8 cellular contexts compared by ENCODE assay signal in the genomic region with DNA sequence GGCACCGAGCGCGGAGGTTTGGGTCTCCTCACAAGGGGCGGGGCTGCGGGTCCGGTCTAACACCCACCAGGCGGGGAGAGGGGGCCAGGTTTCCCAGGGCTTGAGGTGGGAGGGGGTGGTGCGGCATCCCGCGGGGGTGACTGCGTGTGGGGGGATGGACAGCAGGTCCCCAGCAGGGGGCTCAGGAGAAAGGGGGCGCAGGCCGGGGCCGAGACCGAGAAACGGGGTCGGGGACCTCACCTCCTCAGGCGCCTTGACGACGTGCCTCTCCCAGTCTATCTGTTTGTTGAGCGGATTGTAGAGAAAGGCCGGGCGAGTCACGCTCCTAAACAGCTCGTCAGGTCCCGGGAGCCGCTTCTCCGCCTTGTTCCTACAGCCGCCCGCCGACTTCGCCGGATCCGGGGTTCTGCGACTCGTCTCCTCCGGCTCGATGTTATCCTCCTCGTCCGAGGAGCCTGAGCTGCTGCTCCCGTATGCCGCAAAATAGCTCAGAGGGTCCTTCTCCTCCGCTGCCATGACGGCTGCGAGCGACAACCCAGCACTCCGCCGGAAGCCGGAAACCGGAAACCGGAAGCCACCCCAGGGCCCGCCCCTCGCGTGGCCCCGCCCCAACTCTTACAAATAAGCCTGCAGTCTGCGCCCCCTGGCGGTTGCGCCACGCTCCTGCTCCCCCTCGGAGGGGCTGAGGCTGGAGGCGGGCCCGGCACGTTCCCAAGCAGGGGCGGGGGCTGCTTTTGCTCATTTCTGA. TPM values are rescaled to one million over a fixed set of nuclear protein-coding genes. Genes with fewer than 3 reads are reported as not detected.
DNase-seq lines count a peak whose midpoint lies in the region; ATAC-seq and TF ChIP-seq lines count a peak whose summit lies in the region.

TSS of gene C1orf52 (minus strand) at position 545 of the 748 bp plus-strand sequence. CDS start at position 516, 29 bp downstream.

- POLR2A ChIA-PET in SK-N-SH (lab: Yijun Ruan, JAX) = interaction anchor here (0.9 to 2.0 kb wide), 5 partner anchors 12 to 314 kb away, joined by 3 to 20 read pairs (median 4); partner anchors contain the start of gene BCL10

- peak within 1 kb of the TSS; percentile 74 for H2AFZ ChIP-seq in SK-N-SH (ENCODE audit: low read depth)

- H3K9me2 ChIP-seq in SK-N-SH = no peaks in the 10 kb centered on the region

- WGBS in SK-N-SH (ENCODE audit: low lambda C conversion rate) = under 1% methylated on average over 23 of the region's 64 CpGs

- H3K9me3 ChIP-seq in SK-N-SH = no peaks in the 10 kb centered on the region

- peak within 1 kb of the TSS; percentile 58 to 61; a peak in 2 of 4 replicates for H3K27ac ChIP-seq in SK-N-SH (ENCODE audit: low read depth in 2 of 2, low read length in 1 of 2)
- peak within 1 kb of the TSS; percentile 51 for H3K27ac ChIP-seq in temporal lobe (ENCODE audit: low read depth, low read length)

- peak; percentile 98 for ATAC-seq in HG02588 (IDR thresholded peaks at IDR 0.05; ENCODE audit: unreplicated experiment)

- H3K9me3 Mint-ChIP-seq in activated naive CD4-positive, alpha-beta T cell treated with anti-CD3 and anti-CD28 coated beads, Interleukin-2, amount 50 U/mL, for 24 hours = no peaks in the 10 kb centered on the region

- H3K79me2 ChIP-seq in SK-N-SH (ENCODE audit: insufficient read depth) = peaks cover 49% of the 10 kb centered on the region

- peaks cover 16% of the 10 kb centered on the region for H3K36me3 Mint-ChIP-seq in activated naive CD4-positive, alpha-beta T cell treated with anti-CD3 and anti-CD28 coated beads, Interleukin-2, amount 50 U/mL, for 24 hours

- peaks cover 23% of the 10 kb centered on the region for H4K20me1 ChIP-seq in SK-N-SH (ENCODE audit: insufficient read depth)

- peak within 1 kb of the TSS; percentile 75 to 99 for H3K4me3 ChIP-seq in SK-N-SH (ENCODE audit: low read depth in 2 of 2, low read length in 1 of 2)

- H3K4me2 ChIP-seq in SK-N-SH = peak within 1 kb of the TSS; percentile 96

- peaks cover 46% of the 10 kb centered on the region for H3K4me1 Mint-ChIP-seq in activated naive CD4-positive, alpha-beta T cell treated with anti-CD3 and anti-CD28 coated beads, Interleukin-2, amount 50 U/mL, for 24 hours

- peaks cover 35 to 40% of the 10 kb centered on the region in 2 experiments for H3K36me3 ChIP-seq in SK-N-SH (replicated peaks in 1 of 2; ENCODE audit: control insufficient read depth in 1 of 2, insufficient read depth in 2 of 2, low read length in 1 of 2)

- DNase-seq in GM10266 (ENCODE audit: extremely low spot score) (peak; percentile 89), NCI-H1048 (lab: John Stamatoyannopoulos, UW) (peak; percentile 80), SK-N-SH (peak; percentile 95), globus pallidus (ENCODE audit: low spot score) (peak; percentile 91), occipital lobe (lab: John Stamatoyannopoulos, UW) (peak; percentile 85)

- peak within 1 kb of the TSS; percentile 80 for H3K9ac ChIP-seq in SK-N-SH

- H3K27ac Mint-ChIP-seq in activated naive CD4-positive, alpha-beta T cell treated with anti-CD3 and anti-CD28 coated beads, Interleukin-2, amount 50 U/mL, for 24 hours = peak within 1 kb of the TSS; percentile 94

- peaks cover 29% of the 10 kb centered on the region for H3F3A ChIP-seq in SK-N-SH (replicated peaks; ENCODE audit: insufficient read depth)

- TF ChIP-seq EP300 in SK-N-SH (IDR thresholded peaks at IDR 0.05; ENCODE audit: borderline replicate concordance in 1 of 2, low read depth in 1 of 2, low read length in 1 of 2) = no peak

- H3K4me1 ChIP-seq in SK-N-SH (ENCODE audit: control insufficient read depth in 1 of 2, insufficient read depth in 2 of 2, low read depth in 1 of 2, low read length in 1 of 2) = peaks cover 4 to 12% of the 10 kb centered on the region in 2 experiments; a peak in 3 of 4 replicates

- no peaks in the 10 kb centered on the region for H3K27me3 Mint-ChIP-seq in activated naive CD4-positive, alpha-beta T cell treated with anti-CD3 and anti-CD28 coated beads, Interleukin-2, amount 50 U/mL, for 24 hours

- peak; percentile 58 for TF ChIP-seq RAD21 in SK-N-SH (IDR thresholded peaks at IDR 0.05; ENCODE audit: low read length)

- no peaks in the 10 kb centered on the region for H3K27me3 ChIP-seq in SK-N-SH (ENCODE audit: insufficient read depth)

- peak within 1 kb of the TSS; percentile 97 for H3K4me3 Mint-ChIP-seq in activated naive CD4-positive, alpha-beta T cell treated with anti-CD3 and anti-CD28 coated beads, Interleukin-2, amount 50 U/mL, for 24 hours

- peak; percentile 95 for TF ChIP-seq CTCF in GM10266 (IDR thresholded peaks at IDR 0.05; ENCODE audit: control insufficient read depth, insufficient read depth, low read depth, missing control alignments)
- peak; percentile 95 for TF ChIP-seq CTCF in SK-N-SH (IDR thresholded peaks at IDR 0.05)

- CTCF ChIA-PET in SK-N-SH (lab: Yijun Ruan, JAX) = interaction anchor here (0.6 to 12.1 kb wide), 37 partner anchors 9 to 728 kb away, joined by 3 to 193 read pairs (median 3); partner anchors contain the start of genes BCL10 and SYDE2

TF ChIP-seq in SK-N-SH, 30 proteins besides CTCF, POLR2A, EP300 and RAD21 (continues in another document):
- no peak for TF ChIP-seq TEAD4 (IDR thresholded peaks at IDR 0.05; ENCODE audit: borderline replicate concordance, insufficient read depth)
- no peak for TF ChIP-seq NRF1 (IDR thresholded peaks at IDR 0.05; ENCODE audit: low read depth, low read length)
- peak; percentile 86 for TF ChIP-seq MXI1 (IDR thresholded peaks at IDR 0.05; ENCODE audit: low read depth, low read length)
- TF ChIP-seq SMC3 (IDR thresholded peaks at IDR 0.05; ENCODE audit: low read depth, low read length) = peak; percentile 71
- no peak for TF ChIP-seq RCOR1 (IDR thresholded peaks at IDR 0.05; ENCODE audit: low read length)
- TF ChIP-seq FOXJ3 (CRISPR knock-in tag; IDR thresholded peaks at IDR 0.05) = no peak
- peak; percentile 95 for TF ChIP-seq POLR2AphosphoS5 (IDR thresholded peaks at IDR 0.05; ENCODE audit: low read depth, low read length)
- no peak for TF ChIP-seq NFIC (IDR thresholded peaks at IDR 0.05; ENCODE audit: borderline replicate concordance)
- TF ChIP-seq SIN3A (IDR thresholded peaks at IDR 0.05; ENCODE audit: borderline replicate concordance, low read depth, low read length) = peak; percentile 83; the same call in 1 of the 2 replicates
- peak; percentile 91 for TF ChIP-seq ELF1 (IDR thresholded peaks at IDR 0.05)
- TF ChIP-seq, protein P1, sequence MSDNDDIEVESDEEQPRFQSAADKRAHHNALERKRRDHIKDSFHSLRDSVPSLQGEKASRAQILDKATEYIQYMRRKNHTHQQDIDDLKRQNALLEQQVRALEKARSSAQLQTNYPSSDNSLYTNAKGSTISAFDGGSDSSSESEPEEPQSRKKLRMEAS (IDR thresholded peaks at IDR 0.05; ENCODE audit: low read depth) = peak; percentile 64; the same call in 1 of the 2 replicates
- no peak for TF ChIP-seq RFX5 (IDR thresholded peaks at IDR 0.05; ENCODE audit: low read length)
- peak; percentile 81 for TF ChIP-seq TAF1 (IDR thresholded peaks at IDR 0.05; ENCODE audit: borderline replicate concordance, low read depth, low read length)
- TF ChIP-seq ZBTB33 (IDR thresholded peaks at IDR 0.05; ENCODE audit: borderline replicate concordance, low read depth) = no peak
- TF ChIP-seq CHD2 (IDR thresholded peaks at IDR 0.05; ENCODE audit: low read length, partially characterized antibody) = peak; percentile 73
- TF ChIP-seq FOXM1 (IDR thresholded peaks at IDR 0.05; ENCODE audit: low read depth) = no peak
- no peak for TF ChIP-seq MEF2A (IDR thresholded peaks at IDR 0.05; ENCODE audit: borderline replicate concordance, low read depth)
- TF ChIP-seq FOSL2 (IDR thresholded peaks at IDR 0.05; ENCODE audit: borderline replicate concordance, low read depth) = no peak
- peak; percentile 84 for TF ChIP-seq YY1 (IDR thresholded peaks at IDR 0.05; ENCODE audit: low read depth)
- no peak for TF ChIP-seq JUND (IDR thresholded peaks at IDR 0.05)
- no peak for TF ChIP-seq EZH2phosphoT487 (IDR thresholded peaks at IDR 0.05; ENCODE audit: borderline replicate concordance, low read depth)
- no peak for TF ChIP-seq GATA2 (CRISPR knock-in tag; IDR thresholded peaks at IDR 0.05)
- peak; percentile 30; the same call in 1 of the 2 replicates for TF ChIP-seq PBX3 (IDR thresholded peaks at IDR 0.05)

RNA-seq across cellular contexts. Expression of gene C1orf52, which starts in this region (rescaled TPM):
- polyA plus RNA-seq in SK-N-SH (2012; rRNA removed) = 23.4 and 24.3 TPM in 2 replicates
- 19.1 and 20.8 TPM in 2 replicates for polyA plus RNA-seq in SK-N-SH (2012; cell fraction: cytosol; rRNA removed)
- 30.0 and 36.7 TPM in 2 replicates for polyA plus RNA-seq in SK-N-SH (2012; cell fraction: nucleus; rRNA removed)
- total RNA-seq in occipital lobe = 21.5 TPM
- total RNA-seq in temporal lobe = 21.4 TPM

Comparison
In these comparisons a context has a peak if more than half of its experiments do, and no peak if none do; other contexts are left out.
1. Peak in every context shown above with its lines: DNase-seq, ATAC-seq, H3K4me3 ChIP-seq and H3K27ac ChIP-seq.